ENCODE assay signal across 9 cellular contexts in genomic region chr12:24795699-24796385, GRCh38.
A peak's percentile ranks its signal among the peaks of the same experiment; 100 is the strongest.
DNase-seq lines count a peak whose midpoint lies in the region; ATAC-seq and TF ChIP-seq lines count a peak whose summit lies in the region.
"Had no signal": no experiment of that assay in that cellular context is flagged by ENCODE, and none has a peak within 500 bp of the region (broad histone marks: within the 10 kb centered on the region; RNA-seq: fewer than 3 reads in every experiment).

No MANE protein-coding gene starts in this region.

- intact Hi-C loops in CD4-positive, alpha-beta T cell (cut with DNase I, micrococcal nuclease): no loop called here
- intact Hi-C loops in right lobe of liver (cut with DNase I): no loop called here
- intact Hi-C loops in prostate gland (cut with DNase I): no loop called here

- no peaks in the 10 kb centered on the region for H3K36me3 Mint-ChIP-seq in CD4-positive, alpha-beta T cell (ENCODE audit: low read depth)

- TF ChIP-seq POLR2A in right lobe of liver (IDR thresholded peaks at IDR 0.05): no peak
- no peak for TF ChIP-seq POLR2A in prostate gland (IDR thresholded peaks at IDR 0.05)

- POLR2A ChIA-PET in CD4-positive, alpha-beta T cell (lab: Charles Lee): interaction anchor here (0.6 kb wide), 1 partner anchor 19 kb away, joined by 3 read pairs; no protein-coding TSS in a partner anchor

- WGBS in right lobe of liver (ENCODE audit: insufficient coverage, low coverage, low lambda C conversion rate, missing lambda C conversion rate): 14% methylated on average over 4 of the region's 4 CpGs
- 73% methylated on average over 4 of the region's 4 CpGs for WGBS in prostate gland

- H3K4me3 ChIP-seq in right lobe of liver (peak overlapping the region; percentile 15 to 35 (median 19)), prostate gland (no peak overlapping the region)

- no peaks in the 10 kb centered on the region for H3K9me3 ChIP-seq in CD4-positive, alpha-beta T cell (ENCODE audit: control insufficient read depth, low read length)
- H3K9me3 ChIP-seq in right lobe of liver: no peaks in the 10 kb centered on the region
- H3K9me3 ChIP-seq in prostate gland: no peaks in the 10 kb centered on the region

- H3K9me3 Mint-ChIP-seq in CD4-positive, alpha-beta T cell: no peaks in the 10 kb centered on the region

- DNase-seq in CD4-positive, alpha-beta T cell: no peak
- DNase-seq in SW480 (ENCODE audit: low spot score): peak; percentile 34
- no peak for DNase-seq in right lobe of liver
- DNase-seq in prostate gland (ENCODE audit: low spot score): no peak
- no peak for DNase-seq in NCI-H2029 treated with DMSO at 0.1 percent for 48 hours (lab: John Stamatoyannopoulos, UW)

- H3K4me1 ChIP-seq in right lobe of liver: peaks cover 0 to 7% (median 0%) of the 10 kb centered on the region in 4 donors
- H3K4me1 ChIP-seq in prostate gland (replicated peaks): no peaks in the 10 kb centered on the region

- H3K36me3 ChIP-seq in right lobe of liver (no peaks in the 10 kb centered on the region), prostate gland (no peaks in the 10 kb centered on the region)

- H3K4me1 Mint-ChIP-seq in CD4-positive, alpha-beta T cell (ENCODE audit: low read depth): peaks cover 19% of the 10 kb centered on the region

- peak overlapping the region; percentile 87 for H3K4me3 Mint-ChIP-seq in CD4-positive, alpha-beta T cell

- no peaks in the 10 kb centered on the region for H3K27me3 Mint-ChIP-seq in CD4-positive, alpha-beta T cell

- no peak for TF ChIP-seq CTCF in CD4-positive, alpha-beta T cell (IDR thresholded peaks at IDR 0.05)
- no peak for TF ChIP-seq CTCF in right lobe of liver (IDR thresholded peaks at IDR 0.05)
- TF ChIP-seq CTCF in prostate gland (IDR thresholded peaks at IDR 0.05): no peak

- CTCF ChIA-PET in CD4-positive, alpha-beta T cell (lab: Charles Lee): no interaction called here

- H3K27ac ChIP-seq in CD4-positive, alpha-beta T cell (ENCODE audit: low read depth, low read length): no peak overlapping the region
- H3K27ac ChIP-seq in right lobe of liver (no peak overlapping the region), prostate gland (no peak overlapping the region)
- H3K27ac ChIP-seq: RWPE1 had no signal

- H3K27me3 ChIP-seq in CD4-positive, alpha-beta T cell (ENCODE audit: control insufficient read depth, insufficient read depth, low read length): no peaks in the 10 kb centered on the region
- H3K27me3 ChIP-seq in right lobe of liver (no peaks in the 10 kb centered on the region), prostate gland (replicated peaks; ENCODE audit: insufficient read depth) (no peaks in the 10 kb centered on the region)

- no peak for ATAC-seq in CD4-positive, alpha-beta T cell (ENCODE audit: poor library complexity)
- ATAC-seq in GM21737 (IDR thresholded peaks at IDR 0.05; ENCODE audit: unreplicated experiment) (peak; percentile 45), right lobe of liver (peak; percentile 55 to 81 (median 70)), GM19397 (IDR thresholded peaks at IDR 0.05; ENCODE audit: unreplicated experiment) (no peak), HG03097 (IDR thresholded peaks at IDR 0.05; ENCODE audit: low FRiP score, unreplicated experiment) (no peak)

- peak overlapping the region; percentile 55 for H3K27ac Mint-ChIP-seq in CD4-positive, alpha-beta T cell

Comparison
In these comparisons a context has a peak if more than half of its experiments do, and no peak if none do; other contexts are left out.
1. ATAC-seq: peak in GM21737 (single experiment) and right lobe of liver (4 of 4); none in CD4-positive, alpha-beta T cell (single experiment), GM19397 (single experiment) and HG03097 (single experiment).
2. H3K4me3 ChIP-seq: peak in right lobe of liver (3 of 3); none in prostate gland (0 of 2).